Comparison of ENCODE assay signal across 8 cellular contexts in the genomic region with DNA sequence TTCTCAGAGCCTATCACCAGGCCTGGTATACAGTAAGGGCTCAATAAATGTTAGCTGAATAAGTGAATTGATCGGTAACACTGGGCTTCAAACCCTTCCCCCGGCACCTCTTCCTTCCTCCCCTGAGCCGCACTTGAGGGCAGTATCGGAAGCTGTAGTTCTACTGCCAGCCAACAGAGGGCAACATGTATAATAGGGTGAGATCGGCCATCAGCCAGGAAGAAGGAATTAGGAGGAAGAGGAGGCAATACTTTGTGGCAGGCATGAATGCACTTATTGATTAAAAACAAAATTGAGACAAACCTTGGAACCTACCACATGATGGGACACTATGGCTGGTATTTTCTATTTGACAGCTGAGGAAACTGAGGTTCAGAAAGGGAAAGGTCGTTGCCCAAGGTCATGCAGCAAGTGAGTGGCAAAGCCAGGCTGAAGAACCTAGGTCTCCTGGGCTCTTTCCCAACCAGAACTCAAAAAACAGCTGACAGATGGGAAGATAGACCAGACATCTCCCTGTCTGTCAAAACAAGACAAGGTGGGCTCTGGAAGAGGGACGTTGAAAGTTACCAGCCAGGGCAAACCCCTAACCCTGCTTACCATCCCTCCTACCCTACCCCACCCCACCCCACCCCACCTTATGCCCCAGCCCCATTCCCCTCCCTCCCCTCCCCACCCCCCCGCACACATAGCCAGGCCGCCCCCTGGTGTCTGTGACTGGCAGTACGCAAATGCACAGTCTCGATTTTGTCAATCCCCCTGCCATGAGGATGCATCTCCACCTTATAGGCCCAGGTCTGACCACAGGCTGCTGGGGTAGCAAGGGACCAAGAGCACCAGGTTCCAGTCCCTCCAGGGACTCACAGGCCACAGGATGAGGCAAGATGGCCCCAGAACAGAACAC.
DNase-seq lines count a peak whose midpoint lies in the region; ATAC-seq and FAIRE-seq lines count a peak whose summit lies in the region.

No MANE protein-coding gene starts in this region.

- in situ Hi-C loops in ACHN (cut with HindIII; ENCODE audit: low pct_ligation_motif_present, low pct_unique_long_range_greater_than_20kb, low sequenced_read_pairs), result no loop called here

- DNase-seq in ACHN, result peak; percentile 36
- peak; percentile 74 for DNase-seq in GM19239 (ENCODE audit: insufficient read length, low spot score)
- DNase-seq in RKO (ENCODE audit: low spot score), result peak; percentile 47
- peak; percentile 34 to 48 for DNase-seq in activated T-helper 1 cell treated with anti-CD3 and anti-CD28 coated beads, Interleukin-2, amount 50 U/mL, for 16 hours (ENCODE audit: low read depth in 1 of 2, low spot score in 1 of 2)
- peak; percentile 77 for DNase-seq in germinal center (ENCODE audit: low spot score)
- peak; percentile 75 to 78 for DNase-seq in stimulated activated CD4-positive, alpha-beta T cell treated with anti-CD3 and anti-CD28 coated beads, Interleukin-2, amount 100 ng/mL, for 24 hours
- DNase-seq in NCI-H510A (lab: John Stamatoyannopoulos, UW), result no peak

- ATAC-seq in GM18868 (IDR thresholded peaks at IDR 0.05; ENCODE audit: unreplicated experiment), result no peak

- peak; percentile 92 for FAIRE-seq in GM19239 (lab: Jason Lieb, UNC)
